In genomic region chr19:19451429-19452240, GRCh38 we compare ENCODE assay signal across 10 cellular contexts. TPM values are rescaled to one million over a fixed set of nuclear protein-coding genes. Genes with fewer than 3 reads are reported as not detected.
DNase-seq lines count a peak whose midpoint lies in the region; ATAC-seq and TF ChIP-seq lines count a peak whose summit lies in the region.
"Had no signal": no experiment of that assay in that cellular context is flagged by ENCODE, and none has a peak within 500 bp of the region (broad histone marks: within the 10 kb centered on the region; RNA-seq: fewer than 3 reads in every experiment).

No MANE protein-coding gene starts in this region.

- peaks cover 6% of the 10 kb centered on the region for H3K79me1 ChIP-seq in H9 (ENCODE audit: insufficient read depth, low read depth, low read length, poor library complexity, severe bottlenecking)

- peak overlapping the region; percentile 82 to 100 (median 96) for H3K27ac Mint-ChIP-seq in CD8-positive, alpha-beta memory T cell
- H3K27ac Mint-ChIP-seq in H9 (peak overlapping the region in 2 of 3 experiments; percentile 18 to 73; a peak in 4 of 7 replicates), naive B cell (peak overlapping the region in 4 of 6 donors; percentile 3 to 86 (median 66))
- peak overlapping the region; percentile 74 for H3K27ac Mint-ChIP-seq in activated CD8-positive, alpha-beta T cell treated with anti-CD3 and anti-CD28 coated beads, Interleukin-2, amount 10 ng/mL, durations not matched to agents 7 days and 5 days

- H3K23me2 ChIP-seq in H9 (ENCODE audit: insufficient read length, low read depth, low read length, poor library complexity, severe bottlenecking) = no peaks in the 10 kb centered on the region

- no peak overlapping the region for H3K18ac ChIP-seq in H9 (ENCODE audit: insufficient read length, low read depth, low read length)

- in situ Hi-C loops in gastrocnemius medialis (cut with MboI; ENCODE audit: low sequenced_read_pairs in 4 of 4) = no loop called here

- H3K27ac ChIP-seq in CD8-positive, alpha-beta memory T cell (ENCODE audit: low read depth, low read length) = peak overlapping the region; percentile 51
- no peak overlapping the region for H3K27ac ChIP-seq in H9 (ENCODE audit: insufficient read length, low read depth, low read length)
- no peak overlapping the region for H3K27ac ChIP-seq in gastrocnemius medialis
- H3K27ac ChIP-seq: KMS-11 had no signal

- H3K9me3 Mint-ChIP-seq in CD8-positive, alpha-beta memory T cell = no peaks in the 10 kb centered on the region
- H3K9me3 Mint-ChIP-seq in H9 = no peaks in the 10 kb centered on the region
- H3K9me3 Mint-ChIP-seq in activated CD8-positive, alpha-beta T cell treated with anti-CD3 and anti-CD28 coated beads, Interleukin-2, amount 10 ng/mL, durations not matched to agents 7 days and 5 days (ENCODE audit: insufficient read depth) = no peaks in the 10 kb centered on the region
- H3K9me3 Mint-ChIP-seq in naive B cell = no peaks in the 10 kb centered on the region

- no CpG with 5 or more reads among the region's 13 CpGs for WGBS in H9 (ENCODE audit: extremely low coverage, insufficient read length, low lambda C conversion rate)

- H3K14ac ChIP-seq in H9 (ENCODE audit: insufficient read depth, low read length) = no peak overlapping the region

- no peak overlapping the region for H3K4me2 ChIP-seq in H9 (ENCODE audit: insufficient read depth, insufficient read length, low read length)
- H3K4me2 ChIP-seq: KMS-11 had no signal

- H2BK15ac ChIP-seq in H9 (ENCODE audit: low read depth, low read length) = no peak overlapping the region

- H2AK5ac ChIP-seq in H9 (ENCODE audit: insufficient read length, low read length) = no peak overlapping the region

- peaks cover 70% of the 10 kb centered on the region; the same call in 1 of the 2 replicates for H3K79me2 ChIP-seq in H9 (ENCODE audit: insufficient read depth, low read length)

- CTCF ChIA-PET in CD8-positive, alpha-beta memory T cell (lab: Charles Lee) = interaction anchor here (1.1 kb wide), 1 partner anchor 38 kb away, joined by 4 read pairs; no protein-coding TSS in a partner anchor
- CTCF ChIA-PET in activated CD8-positive, alpha-beta T cell treated with anti-CD3 and anti-CD28 coated beads, Interleukin-2, amount 10 ng/mL, durations not matched to agents 7 days and 5 days (lab: Charles Lee) = interaction anchor here (1.0 to 3.9 kb wide), 3 partner anchors 8 to 39 kb away, joined by 3 to 18 read pairs (median 4); no protein-coding TSS in a partner anchor

- no peak overlapping the region for H2BK20ac ChIP-seq in H9 (ENCODE audit: low read depth, low read length, poor library complexity, severe bottlenecking)

- H3K4me1 Mint-ChIP-seq in CD8-positive, alpha-beta memory T cell = peaks cover 61 to 80% (median 74%) of the 10 kb centered on the region in 3 donors
- H3K4me1 Mint-ChIP-seq in H9 = peaks cover 31 to 36% of the 10 kb centered on the region in 2 experiments
- peaks cover 78% of the 10 kb centered on the region for H3K4me1 Mint-ChIP-seq in activated CD8-positive, alpha-beta T cell treated with anti-CD3 and anti-CD28 coated beads, Interleukin-2, amount 10 ng/mL, durations not matched to agents 7 days and 5 days (ENCODE audit: low read depth)
- peaks cover 29 to 50% (median 44%) of the 10 kb centered on the region in 3 donors for H3K4me1 Mint-ChIP-seq in naive B cell

- no peak for TF ChIP-seq CTCF in H9 (conservative IDR thresholded peaks at IDR 0.05)
- no peak for TF ChIP-seq CTCF in gastrocnemius medialis (IDR thresholded peaks at IDR 0.05 in 4 of 5, conservative IDR thresholded peaks at IDR 0.05 in 1 of 5)

- no peak overlapping the region for H3K4ac ChIP-seq in H9 (ENCODE audit: low read depth, low read length)

- no peak overlapping the region for H3K9ac ChIP-seq in H9 (ENCODE audit: extremely low read depth, insufficient read length, low read length)
- H3K9ac ChIP-seq: KMS-11 had no signal

- H2BK12ac ChIP-seq in H9 (ENCODE audit: insufficient read length, low read depth, low read length) = no peak overlapping the region

- no peak overlapping the region for H4K91ac ChIP-seq in H9 (ENCODE audit: insufficient read length, low read depth, low read length)

- peak; percentile 72 for ATAC-seq in activated CD8-positive, alpha-beta T cell treated with anti-CD3 and anti-CD28 coated beads, Interleukin-2, amount 10 ng/mL, durations not matched to agents 7 days and 5 days
- ATAC-seq in naive B cell (ENCODE audit: low read depth in 2 of 2) = no peak
- no peak for ATAC-seq in gastrocnemius medialis
- ATAC-seq in GM19395 (IDR thresholded peaks at IDR 0.05; ENCODE audit: unreplicated experiment) = no peak

- H3K4me1 ChIP-seq in CD8-positive, alpha-beta memory T cell (ENCODE audit: insufficient read depth, low read length) = peaks cover 78% of the 10 kb centered on the region
- H3K4me1 ChIP-seq in H9 (ENCODE audit: insufficient read depth, low read length) = peaks cover 8% of the 10 kb centered on the region; the same call in 1 of the 2 replicates
- H3K4me1 ChIP-seq in gastrocnemius medialis = peaks cover 33 to 35% of the 10 kb centered on the region in 2 donors

- peak overlapping the region; percentile 36 for H3K4me3 ChIP-seq in CD8-positive, alpha-beta memory T cell (ENCODE audit: low read length)
- no peak overlapping the region for H3K4me3 ChIP-seq in gastrocnemius medialis

- H3K23ac ChIP-seq in H9 (ENCODE audit: insufficient read length, low read depth, low read length) = no peak overlapping the region

- TF ChIP-seq POLR2A in gastrocnemius medialis (IDR thresholded peaks at IDR 0.05) = no peak

- H3K27me3 ChIP-seq in CD8-positive, alpha-beta memory T cell (ENCODE audit: insufficient read depth, low read length, poor library complexity, severe bottlenecking) = no peaks in the 10 kb centered on the region
- no peaks in the 10 kb centered on the region for H3K27me3 ChIP-seq in H9 (ENCODE audit: insufficient read depth, low read length)
- no peaks in the 10 kb centered on the region for H3K27me3 ChIP-seq in gastrocnemius medialis

- no peaks in the 10 kb centered on the region for H3K9me3 ChIP-seq in CD8-positive, alpha-beta memory T cell (ENCODE audit: low read length)
- no peaks in the 10 kb centered on the region for H3K9me3 ChIP-seq in H9 (ENCODE audit: control insufficient read depth, low read depth, low read length)
- no peaks in the 10 kb centered on the region for H3K9me3 ChIP-seq in gastrocnemius medialis

- POLR2A ChIA-PET in CD8-positive, alpha-beta memory T cell (lab: Charles Lee) = interaction anchor here (0.8 to 1.2 kb wide), 4 partner anchors 8 to 88 kb away, joined by 3 to 5 read pairs (median 4); partner anchors contain the start of gene GATAD2A
- POLR2A ChIA-PET in activated CD8-positive, alpha-beta T cell treated with anti-CD3 and anti-CD28 coated beads, Interleukin-2, amount 10 ng/mL, durations not matched to agents 7 days and 5 days (lab: Charles Lee) = interaction anchor here (0.7 to 2.0 kb wide), 3 partner anchors 8 to 87 kb away, joined by 3 to 12 read pairs (median 4); no protein-coding TSS in a partner anchor

- no peak overlapping the region for H3K56ac ChIP-seq in H9 (ENCODE audit: insufficient read length, low read depth, low read length)

- H4K20me1 ChIP-seq in H9 (ENCODE audit: control insufficient read depth, insufficient read depth, insufficient read length) = peaks cover 2% of the 10 kb centered on the region

- no peak overlapping the region for H4K5ac ChIP-seq in H9 (ENCODE audit: insufficient read length, low read depth, low read length)

- H3K27me3 Mint-ChIP-seq in CD8-positive, alpha-beta memory T cell = peaks cover 0 to 3% of the 10 kb centered on the region in 2 donors
- H3K27me3 Mint-ChIP-seq in H9 (ENCODE audit: low read depth) = no peaks in the 10 kb centered on the region; the same call in 1 of the 2 replicates
- no peaks in the 10 kb centered on the region for H3K27me3 Mint-ChIP-seq in activated CD8-positive, alpha-beta T cell treated with anti-CD3 and anti-CD28 coated beads, Interleukin-2, amount 10 ng/mL, durations not matched to agents 7 days and 5 days (ENCODE audit: low read depth)
- no peaks in the 10 kb centered on the region for H3K27me3 Mint-ChIP-seq in naive B cell

- no peak overlapping the region for H2BK5ac ChIP-seq in H9 (ENCODE audit: insufficient read length, low read length)

- no peak overlapping the region for H2BK120ac ChIP-seq in H9 (ENCODE audit: low read depth, low read length, poor library complexity, severe bottlenecking)

- no peak overlapping the region for H4K8ac ChIP-seq in H9 (replicated peaks; ENCODE audit: insufficient read length, low read depth, low read length)

- peaks cover 0 to 5% (median 0%) of the 10 kb centered on the region in 3 donors for H3K36me3 Mint-ChIP-seq in CD8-positive, alpha-beta memory T cell
- no peaks in the 10 kb centered on the region; a peak in 1 of 7 replicates for H3K36me3 Mint-ChIP-seq in H9 (ENCODE audit: insufficient read depth in 1 of 3, low read depth in 3 of 3)
- H3K36me3 Mint-ChIP-seq in activated CD8-positive, alpha-beta T cell treated with anti-CD3 and anti-CD28 coated beads, Interleukin-2, amount 10 ng/mL, durations not matched to agents 7 days and 5 days (ENCODE audit: low read depth) = peaks cover 35% of the 10 kb centered on the region
- H3K36me3 Mint-ChIP-seq in naive B cell = no peaks in the 10 kb centered on the region

- peak in 4 of 5 donors; percentile 19 to 69 (median 46) for DNase-seq in CD8-positive, alpha-beta memory T cell
- DNase-seq in H9 = no peak
- DNase-seq in activated CD8-positive, alpha-beta T cell treated with anti-CD3 and anti-CD28 coated beads, Interleukin-2, amount 10 ng/mL, durations not matched to agents 7 days and 5 days = peak; percentile 60
- DNase-seq in naive B cell = no peak
- DNase-seq in NCI-H2196 (lab: John Stamatoyannopoulos, UW; ENCODE audit: unreplicated experiment) = no peak
- DNase-seq in gastrocnemius medialis = no peak
- no peak for DNase-seq in NCI-H2196 treated with DMSO at 0.1 percent for 48 hours (lab: John Stamatoyannopoulos, UW; ENCODE audit: unreplicated experiment)
- DNase-seq: substantia nigra had no signal

- H2AFZ ChIP-seq in H9 (ENCODE audit: low read length) = no peak overlapping the region

- peak overlapping the region; percentile 14 to 90 (median 86) for H3K4me3 Mint-ChIP-seq in CD8-positive, alpha-beta memory T cell
- H3K4me3 Mint-ChIP-seq in H9 (no peak overlapping the region), naive B cell (peak overlapping the region in 3 of 8 donors; percentile 29 to 40 (median 35))
- H3K4me3 Mint-ChIP-seq in activated CD8-positive, alpha-beta T cell treated with anti-CD3 and anti-CD28 coated beads, Interleukin-2, amount 10 ng/mL, durations not matched to agents 7 days and 5 days = peak overlapping the region; percentile 1

- intact Hi-C loops in gastrocnemius medialis (cut with DNase I; ENCODE audit: low total_unique reads) = no loop called here

- H3K36me3 ChIP-seq in CD8-positive, alpha-beta memory T cell (ENCODE audit: insufficient read depth, low read length) = no peaks in the 10 kb centered on the region
- no peaks in the 10 kb centered on the region for H3K36me3 ChIP-seq in gastrocnemius medialis

- no peak overlapping the region for H3T11ph ChIP-seq in H9 (ENCODE audit: low read length)

RNA-seq across cellular contexts. Expression of gene GATAD2A, which starts 46.2 kb away (rescaled TPM):
- total RNA-seq in CD8-positive, alpha-beta memory T cell = 100 to 1,000 TPM; 176 to 182 TPM
- polyA plus RNA-seq in CD8-positive, alpha-beta memory T cell = 46.9 TPM
- total RNA-seq in H9 (2021) = 189 and 198 TPM in 2 replicates
- total RNA-seq in activated CD8-positive, alpha-beta T cell treated with anti-CD3 and anti-CD28 coated beads, Interleukin-2, amount 10 ng/mL, durations not matched to agents 7 days and 5 days = 100 to 1,000 TPM; 180 TPM
- 10 to 100 TPM in 3 of 6 donors, 1 to 10 TPM in 3; 2.2 to 19.2 (median 10.6) TPM for polyA plus RNA-seq in naive B cell (ENCODE audit: low read depth in 6 of 6)
- total RNA-seq in gastrocnemius medialis = 10 to 100 TPM; 17.7 to 51.4 (median 40.1) TPM

Comparison
In these comparisons a context has a peak if more than half of its experiments do, and no peak if none do; other contexts are left out.
1. DNase-seq: peak in CD8-positive, alpha-beta memory T cell (4 of 5) and activated CD8-positive, alpha-beta T cell treated with anti-CD3 and anti-CD28 coated beads, Interleukin-2, amount 10 ng/mL, durations not matched to agents 7 days and 5 days (single experiment); none in H9 (single experiment), naive B cell (single experiment), NCI-H2196 (single experiment), gastrocnemius medialis (0 of 2) and NCI-H2196 treated with DMSO at 0.1 percent for 48 hours (single experiment).
2. H3K27ac Mint-ChIP-seq: peak in every context shown above with its lines; median percentile 96 in CD8-positive, alpha-beta memory T cell; 74 in activated CD8-positive, alpha-beta T cell treated with anti-CD3 and anti-CD28 coated beads, Interleukin-2, amount 10 ng/mL, durations not matched to agents 7 days and 5 days; 66 in naive B cell; 46 in H9.
3. H3K4me3 Mint-ChIP-seq: peak in CD8-positive, alpha-beta memory T cell (7 of 7) and activated CD8-positive, alpha-beta T cell treated with anti-CD3 and anti-CD28 coated beads, Interleukin-2, amount 10 ng/mL, durations not matched to agents 7 days and 5 days (single experiment); none in H9 (0 of 2).